In genomic region chr17:33484559-33484958, GRCh38 we compare ENCODE assay signal across 11 cellular contexts.
"Had no signal": no experiment of that assay in that cellular context is flagged by ENCODE, and none has a peak within 500 bp of the region (broad histone marks: within the 10 kb centered on the region; RNA-seq: fewer than 3 reads in every experiment).

No MANE protein-coding gene starts in this region.

- H3K4me2 ChIP-seq: GM23338 had no signal

- H3K9me3 Mint-ChIP-seq: GM23338, H9 had no signal

- H3K4me1 ChIP-seq: HAP-1 had no signal

- H3K4me1 Mint-ChIP-seq: GM23338, H9 had no signal

- H3K9me3 ChIP-seq: HAP-1 had no signal

- H3K27ac ChIP-seq: GM23248 had no signal

- H3K27ac Mint-ChIP-seq: GM23338, H9, HFFc6 had no signal

- DNase-seq: GM23248, GOT3, H7, H9, HCEC 1CT, HFFc6 had no signal

- H2AFZ ChIP-seq: GM23248, GM23338 had no signal

- H3K9ac ChIP-seq: GM23248 had no signal

- H3K4me3 Mint-ChIP-seq: GM23338, H9, HFFc6 had no signal

- H3K4me3 ChIP-seq: GM23248, GM23338, HAP-1 had no signal

- H3K36me3 ChIP-seq: HAP-1 had no signal

- FAIRE-seq: H1, H54 had no signal

- ATAC-seq: GM23338, HCT116 had no signal
